12 cellular contexts compared by ENCODE assay signal in genomic region chr10:75788394-75789205, GRCh38.
DNase-seq lines count a peak whose midpoint lies in the region; ATAC-seq, FAIRE-seq and TF ChIP-seq lines count a peak whose summit lies in the region.
"Had no signal": no experiment of that assay in that cellular context is flagged by ENCODE, and none has a peak within 500 bp of the region (broad histone marks: within the 10 kb centered on the region; RNA-seq: fewer than 3 reads in every experiment).

No MANE protein-coding gene starts in this region.

- H3K9me3 ChIP-seq in ascending aorta (no peaks in the 10 kb centered on the region), pancreas (no peaks in the 10 kb centered on the region)

- H3K9me3 Mint-ChIP-seq in activated naive CD8-positive, alpha-beta T cell treated with anti-CD3 and anti-CD28 coated beads, Interleukin-2, amount 50 U/mL, for 24 hours: no peaks in the 10 kb centered on the region
- H3K9me3 Mint-ChIP-seq: neural crest cell had no signal

- no peaks in the 10 kb centered on the region for H3K4me1 Mint-ChIP-seq in activated naive CD8-positive, alpha-beta T cell treated with anti-CD3 and anti-CD28 coated beads, Interleukin-2, amount 50 U/mL, for 24 hours
- H3K4me1 Mint-ChIP-seq: B cell had no signal

- peak; percentile 81 to 95 (median 92) for ATAC-seq in pancreas
- ATAC-seq in omental fat pad (ENCODE audit: low FRiP score): no peak
- ATAC-seq in HG03095 (IDR thresholded peaks at IDR 0.05; ENCODE audit: unreplicated experiment): no peak
- no peak for ATAC-seq in GM18517 (IDR thresholded peaks at IDR 0.05; ENCODE audit: unreplicated experiment)
- ATAC-seq in activated naive CD8-positive, alpha-beta T cell treated with anti-CD3 and anti-CD28 coated beads, Interleukin-2, amount 50 U/mL, for 24 hours: no peak

- H3K36me3 ChIP-seq in ascending aorta: no peaks in the 10 kb centered on the region
- no peaks in the 10 kb centered on the region for H3K36me3 ChIP-seq in pancreas

- intact Hi-C loops in ascending aorta (cut with DNase I) (no loop called here), head of caudate nucleus (cut with DNase I) (no loop called here), pancreas (cut with DNase I) (no loop called here)

- no peak overlapping the region for H3K4me3 ChIP-seq in AG10803 (ENCODE audit: low read length)
- H3K4me3 ChIP-seq in ascending aorta: peak overlapping the region in 1 of 2 donors; percentile 10
- peak overlapping the region in 1 of 4 donors; percentile 0 for H3K4me3 ChIP-seq in pancreas

- H3K4me3 Mint-ChIP-seq in activated naive CD8-positive, alpha-beta T cell treated with anti-CD3 and anti-CD28 coated beads, Interleukin-2, amount 50 U/mL, for 24 hours: no peak overlapping the region
- H3K4me3 Mint-ChIP-seq: B cell, neural crest cell had no signal

- DNase-seq in AG10803 (ENCODE audit: low read depth) (peak; percentile 37), ascending aorta (ENCODE audit: low spot score in 2 of 2) (no peak), head of caudate nucleus (peak in 25 of 42 donors; percentile 11 to 82 (median 41)), pancreas (peak in 2 of 6 donors; percentile 41 to 46), omental fat pad (ENCODE audit: low spot score) (no peak)
- DNase-seq in activated naive CD8-positive, alpha-beta T cell treated with anti-CD3 and anti-CD28 coated beads, Interleukin-2, amount 50 U/mL, for 24 hours: no peak
- DNase-seq: activated CD8-positive, alpha-beta memory T cell treated with anti-CD3 and anti-CD28 coated beads, Interleukin-2, amount 50 U/mL, for 4 hours; NCI-H2081 treated with DMSO at 0.1 percent for 48 hours had no signal

- peaks cover 0 to 10% of the 10 kb centered on the region in 2 donors for H3K4me1 ChIP-seq in ascending aorta
- peaks cover 0 to 17% (median 15%) of the 10 kb centered on the region in 3 donors for H3K4me1 ChIP-seq in pancreas

- H3K27ac Mint-ChIP-seq in activated naive CD8-positive, alpha-beta T cell treated with anti-CD3 and anti-CD28 coated beads, Interleukin-2, amount 50 U/mL, for 24 hours: no peak overlapping the region
- H3K27ac Mint-ChIP-seq: B cell had no signal

- H3K27ac ChIP-seq in ascending aorta (peak overlapping the region; percentile 27 to 66), pancreas (peak overlapping the region in 2 of 4 donors; percentile 23 to 53)

- 7 to 11% methylated on average over 4 of the region's 4 CpGs for WGBS in pancreas, 2 donors

- H3K36me3 Mint-ChIP-seq in activated naive CD8-positive, alpha-beta T cell treated with anti-CD3 and anti-CD28 coated beads, Interleukin-2, amount 50 U/mL, for 24 hours (ENCODE audit: low read depth): no peaks in the 10 kb centered on the region

- no peak for FAIRE-seq in pancreas (lab: Jason Lieb, UNC)

- H3K27me3 ChIP-seq in ascending aorta (no peaks in the 10 kb centered on the region), pancreas (no peaks in the 10 kb centered on the region)

- TF ChIP-seq CTCF in AG10803 (conservative IDR thresholded peaks at IDR 0.05; ENCODE audit: low read length) (no peak), ascending aorta (IDR thresholded peaks at IDR 0.05) (no peak), pancreas (IDR thresholded peaks at IDR 0.05) (no peak), omental fat pad (IDR thresholded peaks at IDR 0.05) (no peak)

- no peaks in the 10 kb centered on the region for H3K27me3 Mint-ChIP-seq in activated naive CD8-positive, alpha-beta T cell treated with anti-CD3 and anti-CD28 coated beads, Interleukin-2, amount 50 U/mL, for 24 hours

Comparison
In these comparisons a context has a peak if more than half of its experiments do, and no peak if none do; other contexts are left out.
1. DNase-seq: peak in AG10803 (single experiment) and head of caudate nucleus (25 of 42); none in ascending aorta (0 of 2), omental fat pad (single experiment) and activated naive CD8-positive, alpha-beta T cell treated with anti-CD3 and anti-CD28 coated beads, Interleukin-2, amount 50 U/mL, for 24 hours (single experiment).
2. ATAC-seq: peak in pancreas (4 of 4); none in omental fat pad (single experiment), HG03095 (single experiment), GM18517 (single experiment) and activated naive CD8-positive, alpha-beta T cell treated with anti-CD3 and anti-CD28 coated beads, Interleukin-2, amount 50 U/mL, for 24 hours (single experiment).